20 cellular contexts compared by ENCODE assay signal in the genomic region with DNA sequence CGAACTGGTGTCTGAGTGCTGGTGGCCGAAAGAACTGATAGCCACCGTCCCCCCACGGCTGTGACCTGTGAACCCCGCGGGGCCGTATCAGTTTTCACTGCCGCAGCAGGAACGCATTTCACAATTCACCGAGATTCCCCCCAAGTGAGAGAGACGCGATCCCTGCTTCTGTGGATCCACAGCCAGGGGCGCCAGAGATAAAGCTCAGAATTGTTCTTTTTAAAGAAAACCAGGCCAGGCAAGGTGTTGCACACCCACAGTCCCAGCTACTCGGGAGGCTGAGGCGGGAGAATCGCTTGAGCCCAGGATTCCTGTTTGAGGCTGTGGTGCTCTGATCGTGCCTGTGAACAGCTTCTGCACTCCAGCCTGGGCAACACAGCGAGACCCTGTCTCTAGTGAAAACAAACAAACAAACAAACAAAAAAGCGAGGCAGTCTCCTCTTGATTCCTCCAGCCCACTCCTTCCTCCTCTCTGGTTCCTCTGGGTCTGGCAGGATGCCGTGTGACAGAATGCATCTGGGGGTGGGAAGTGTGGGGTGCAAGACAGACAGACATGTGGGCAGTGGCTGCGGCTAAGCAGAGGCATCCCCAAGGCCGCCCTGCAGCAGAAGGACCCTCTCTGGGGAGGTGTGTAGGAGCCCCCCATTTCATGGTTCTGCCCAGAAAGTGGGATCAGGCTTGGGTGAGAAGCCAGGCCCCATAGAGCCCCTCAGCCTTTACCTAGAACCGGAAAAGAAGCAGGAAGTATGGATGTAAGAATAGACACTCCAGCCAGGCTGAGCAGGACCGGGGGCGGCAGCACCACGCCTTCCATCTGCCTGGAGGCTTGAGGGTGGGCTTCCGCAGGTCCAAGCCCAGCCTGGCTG. TPM values are rescaled to one million over a fixed set of nuclear protein-coding genes. Genes with fewer than 3 reads are reported as not detected.
DNase-seq lines count a peak whose midpoint lies in the region; ATAC-seq and TF ChIP-seq lines count a peak whose summit lies in the region.
"Had no signal": no experiment of that assay in that cellular context is flagged by ENCODE, and none has a peak within 500 bp of the region (broad histone marks: within the 10 kb centered on the region; RNA-seq: fewer than 3 reads in every experiment).

No MANE protein-coding gene starts in this region.

- POLR2A ChIA-PET in HEK293 (lab: Yijun Ruan, JAX) = interaction anchor here (0.5 kb wide), 1 partner anchor 13 kb away, joined by 7 read pairs; no protein-coding TSS in a partner anchor

- no peaks in the 10 kb centered on the region for H3K27me3 ChIP-seq in body of pancreas
- H3K27me3 ChIP-seq in kidney epithelial cell (ENCODE audit: control insufficient read depth, insufficient read depth, low read length) = peaks cover 4% of the 10 kb centered on the region
- peaks cover 6% of the 10 kb centered on the region for H3K27me3 ChIP-seq in foreskin keratinocyte
- H3K27me3 ChIP-seq: ascending aorta had no signal

- no peak overlapping the region for H3K4me3 ChIP-seq in HEK293 (ENCODE audit: low read depth, low read length)
- H3K4me3 ChIP-seq in body of pancreas = no peak overlapping the region
- H3K4me3 ChIP-seq in kidney epithelial cell (ENCODE audit: low read depth, low read length) = no peak overlapping the region
- H3K4me3 ChIP-seq: ascending aorta, lung had no signal

- no peaks in the 10 kb centered on the region; the same call in 1 of the 2 replicates for H3K4me1 ChIP-seq in HEK293 (ENCODE audit: control insufficient read depth, insufficient read depth, low read length)
- peaks cover 77% of the 10 kb centered on the region for H3K4me1 ChIP-seq in body of pancreas
- no peaks in the 10 kb centered on the region for H3K4me1 ChIP-seq in foreskin keratinocyte
- H3K4me1 ChIP-seq: ascending aorta had no signal

- no peak overlapping the region for H3K27ac ChIP-seq in HEK293 (ENCODE audit: extremely low read depth, low read depth, low read length)
- H3K27ac ChIP-seq in body of pancreas = peak overlapping the region in 1 of 4 donors; percentile 11
- no peak overlapping the region for H3K27ac ChIP-seq in foreskin keratinocyte
- H3K27ac ChIP-seq: ascending aorta had no signal

- H3K9me3 ChIP-seq in HEK293 (ENCODE audit: control insufficient read depth, insufficient read depth, low read depth, low read length) (no peaks in the 10 kb centered on the region), body of pancreas (no peaks in the 10 kb centered on the region)
- H3K9me3 ChIP-seq: ascending aorta had no signal

- no peaks in the 10 kb centered on the region for H3K36me3 ChIP-seq in HEK293 (ENCODE audit: control insufficient read depth in 2 of 2, insufficient read depth in 1 of 2, low read length in 2 of 2)
- no peaks in the 10 kb centered on the region for H3K36me3 ChIP-seq in body of pancreas (replicated peaks in 1 of 2; ENCODE audit: insufficient read depth in 1 of 2, low read depth in 2 of 2)
- no peaks in the 10 kb centered on the region for H3K36me3 ChIP-seq in kidney epithelial cell (ENCODE audit: control insufficient read depth, insufficient read depth, low read length)
- H3K36me3 ChIP-seq: ascending aorta had no signal

- no peak for DNase-seq in body of pancreas
- no peak for DNase-seq in kidney epithelial cell (ENCODE audit: low read depth)
- no peak for DNase-seq in sciatic nerve (ENCODE audit: low spot score)
- no peak for DNase-seq in NCI-H2107 (lab: John Stamatoyannopoulos, UW)
- no peak for DNase-seq in foreskin keratinocyte
- DNase-seq in Ammon's horn (ENCODE audit: low spot score) = no peak
- DNase-seq: activated CD8-positive, alpha-beta T cell treated with anti-CD3 and anti-CD28 coated beads for 36 hours; CD4-positive, CD25-positive, alpha-beta regulatory T cell; DND-41; KG1; NCI-H1436; stimulated activated naive CD8-positive, alpha-beta T cell treated with anti-CD3 and anti-CD28 coated beads, Interleukin-15, Interleukin-2, amounts not matched to agents 100 U/mL and 50 U/mL, for 24 hours had no signal

- ATAC-seq in body of pancreas (no peak), sciatic nerve (peak; percentile 18), HG03139 (IDR thresholded peaks at IDR 0.05; ENCODE audit: unreplicated experiment) (no peak), foreskin keratinocyte (no peak)
- ATAC-seq: activated CD8-positive, alpha-beta T cell treated with anti-CD3 and anti-CD28 coated beads for 36 hours; Panc1; stimulated activated naive CD8-positive, alpha-beta T cell treated with anti-CD3 and anti-CD28 coated beads, Interleukin-15, Interleukin-2, amounts not matched to agents 100 U/mL and 50 U/mL, for 24 hours had no signal

- peak; percentile 47 for TF ChIP-seq CTCF in HEK293 (tag by site-specific recombination; IDR thresholded peaks at IDR 0.05)
- TF ChIP-seq CTCF in body of pancreas (IDR thresholded peaks at IDR 0.05) = peak in 4 of 7 experiments; percentile 18 to 37 (median 29)
- TF ChIP-seq CTCF in kidney epithelial cell (IDR thresholded peaks at IDR 0.05; ENCODE audit: insufficient read depth, low read length, poor library complexity, severe bottlenecking) = peak; percentile 43
- TF ChIP-seq CTCF in foreskin keratinocyte (conservative IDR thresholded peaks at IDR 0.05) = no peak

- TF ChIP-seq POLR2A in body of pancreas (IDR thresholded peaks at IDR 0.05) = no peak

- intact Hi-C loops in body of pancreas (cut with DNase I) (no loop called here), sciatic nerve (cut with DNase I) (no loop called here)

- WGBS in body of pancreas, 2 donors = 64 to 67% methylated on average over 25 to 27 of the region's 27 CpGs

- CTCF ChIA-PET in HEK293 (lab: Yijun Ruan, JAX) = interaction anchor here (1.3 to 1.4 kb wide), 3 partner anchors 14 to 17 kb away, joined by 3 to 4 read pairs (median 3); no protein-coding TSS in a partner anchor

TF ChIP-seq in HEK293, 187 proteins besides CTCF, POLR2A, EP300 and RAD21 (continues in another document):
- TF ChIP-seq ZNF184 (tag by site-specific recombination; IDR thresholded peaks at IDR 0.05) = no peak
- TF ChIP-seq EGR2 (tag by site-specific recombination; IDR thresholded peaks at IDR 0.05; ENCODE audit: low read depth) = peak; percentile 93
- TF ChIP-seq ZNF776 (tag by site-specific recombination; IDR thresholded peaks at IDR 0.05; ENCODE audit: borderline replicate concordance) = no peak
- no peak for TF ChIP-seq ZNF174 (tag by site-specific recombination; IDR thresholded peaks at IDR 0.05)
- no peak for TF ChIP-seq ZSCAN30 (tag by site-specific recombination; IDR thresholded peaks at IDR 0.05)
- no peak for TF ChIP-seq ZNF155 (tag by site-specific recombination; IDR thresholded peaks at IDR 0.05)
- TF ChIP-seq BCL11B (tag by site-specific recombination; IDR thresholded peaks at IDR 0.05; ENCODE audit: low read depth) = peak; percentile 29; the same call in 1 of the 2 replicates
- TF ChIP-seq PRDM1 (tag by site-specific recombination; IDR thresholded peaks at IDR 0.05) = peak; percentile 72; the same call in 1 of the 2 replicates
- TF ChIP-seq HOXD13 (CRISPR knock-in tag; IDR thresholded peaks at IDR 0.05; ENCODE audit: borderline replicate concordance) = no peak
- peak; percentile 78 for TF ChIP-seq ZIC2 (tag by site-specific recombination; IDR thresholded peaks at IDR 0.05)
- no peak for TF ChIP-seq MEIS1 (CRISPR knock-in tag; IDR thresholded peaks at IDR 0.05; ENCODE audit: borderline replicate concordance)
- TF ChIP-seq ZNF426 (tag by site-specific recombination; IDR thresholded peaks at IDR 0.05) = no peak
- no peak for TF ChIP-seq ZNF140 (tag by site-specific recombination; IDR thresholded peaks at IDR 0.05)
- no peak for TF ChIP-seq HOXC10 (CRISPR knock-in tag; IDR thresholded peaks at IDR 0.05)
- no peak for TF ChIP-seq ZNF423 (tag by site-specific recombination; IDR thresholded peaks at IDR 0.05)
- TF ChIP-seq ZNF768 (tag by site-specific recombination; IDR thresholded peaks at IDR 0.05) = peak; percentile 58; the same call in 1 of the 2 replicates
- peak; percentile 96 for TF ChIP-seq ZNF121 (tag by site-specific recombination; IDR thresholded peaks at IDR 0.05)
- no peak for TF ChIP-seq ZNF610 (tag by site-specific recombination; IDR thresholded peaks at IDR 0.05; ENCODE audit: borderline replicate concordance)
- no peak for TF ChIP-seq ZNF248 (tag by site-specific recombination; IDR thresholded peaks at IDR 0.05)
- no peak for TF ChIP-seq ZNF214 (tag by site-specific recombination; IDR thresholded peaks at IDR 0.05; ENCODE audit: borderline replicate concordance)
- no peak for TF ChIP-seq SCRT1 (tag by site-specific recombination; IDR thresholded peaks at IDR 0.05; ENCODE audit: borderline replicate concordance)
- no peak for TF ChIP-seq ZNF544 (tag by site-specific recombination; IDR thresholded peaks at IDR 0.05)
- peak; percentile 95 for TF ChIP-seq ZFHX2 (tag by site-specific recombination; conservative IDR thresholded peaks at IDR 0.05)
- no peak for TF ChIP-seq ZNF837 (tag by site-specific recombination; IDR thresholded peaks at IDR 0.05)
- no peak for TF ChIP-seq ZNF830 (tag by site-specific recombination; IDR thresholded peaks at IDR 0.05; ENCODE audit: low read depth)
- peak; percentile 92 for TF ChIP-seq GLIS1 (tag by site-specific recombination; IDR thresholded peaks at IDR 0.05)
- no peak for TF ChIP-seq ZNF626 (tag by site-specific recombination; IDR thresholded peaks at IDR 0.05)
- TF ChIP-seq SP2 (tag by site-specific recombination; IDR thresholded peaks at IDR 0.05) = no peak
- no peak for TF ChIP-seq ZNF549 (tag by site-specific recombination; IDR thresholded peaks at IDR 0.05)
- no peak for TF ChIP-seq ZNF175 (tag by site-specific recombination; IDR thresholded peaks at IDR 0.05)
- no peak for TF ChIP-seq ZNF510 (tag by site-specific recombination; IDR thresholded peaks at IDR 0.05; ENCODE audit: insufficient replicate concordance)
- no peak for TF ChIP-seq ZNF157 (tag by site-specific recombination; IDR thresholded peaks at IDR 0.05)
- TF ChIP-seq SCRT2 (tag by site-specific recombination; IDR thresholded peaks at IDR 0.05) = no peak

RNA-seq across cellular contexts. Expression of a gene that starts 39.2 kb away (rescaled TPM):
- total RNA-seq in body of pancreas = 10 to 100 TPM; 12.5 to 36.3 TPM
- 7.3 and 10.5 TPM in 2 replicates for total RNA-seq in kidney epithelial cell
- 38.6 TPM for total RNA-seq in sciatic nerve
- 10.5 and 12.4 TPM in 2 replicates for total RNA-seq in foreskin keratinocyte
- 5.4 and 6.8 TPM in 2 replicates for polyA plus RNA-seq in foreskin keratinocyte

RNA-seq across cellular contexts. Expression of a gene that starts 41.7 kb away (rescaled TPM):
- total RNA-seq in body of pancreas (1 to 10 TPM; 2.0 to 4.7 TPM), kidney epithelial cell (6.5 and 7.3 TPM in 2 replicates), sciatic nerve (8.2 TPM), foreskin keratinocyte (0.35 and 1.6 TPM in 2 replicates)
- polyA plus RNA-seq in foreskin keratinocyte = 0.26 and 1.1 TPM in 2 replicates
- total RNA-seq: activated T-helper 2 cell treated with anti-CD3 and anti-CD28 coated beads, Interferon-gamma antibody, Interleukin-2, Interleukin-4, amounts not matched to agents 10 μg/mL and 5 μg/mL and 100 μg/mL, durations not matched to agents 14 hours and 24 hours and 36 hours; H4; NCI-H460 had no signal

RNA-seq across cellular contexts. Expression of a gene that starts 55.8 kb away (rescaled TPM):
- total RNA-seq in body of pancreas = not detected
- not detected in 2 replicates for total RNA-seq in kidney epithelial cell
- not detected for total RNA-seq in sciatic nerve
- total RNA-seq in foreskin keratinocyte = not detected in 2 replicates
- not detected in 2 replicates for polyA plus RNA-seq in foreskin keratinocyte
- total RNA-seq: activated CD8-positive, alpha-beta T cell treated with anti-CD3 and anti-CD28 coated beads for 36 hours; activated T-helper 2 cell treated with anti-CD3 and anti-CD28 coated beads, Interferon-gamma antibody, Interleukin-2, Interleukin-4, amounts not matched to agents 10 μg/mL and 5 μg/mL and 100 μg/mL, durations not matched to agents 14 hours and 24 hours and 36 hours; ascending aorta; CD4-positive, CD25-positive, alpha-beta regulatory T cell; H4; lung; NCI-H460 had no signal
- polyA plus RNA-seq: CD4-positive, CD25-positive, alpha-beta regulatory T cell had no signal
